ENCODE assay signal across 9 cellular contexts in genomic region chr5:60131504-60131903, GRCh38.
"Had no signal": no experiment of that assay in that cellular context is flagged by ENCODE, and none has a peak within 500 bp of the region (broad histone marks: within the 10 kb centered on the region; RNA-seq: fewer than 3 reads in every experiment).

No MANE protein-coding gene starts in this region.

- H3K9ac ChIP-seq: KMS-11 had no signal

- H3K4me3 ChIP-seq: GM23338, HAP-1 had no signal

- H3K4me1 ChIP-seq: HAP-1 had no signal

- DNase-seq: H7, HFFc6, Karpas-422, KBM-7 had no signal

- H3K36me3 ChIP-seq: HAP-1 had no signal

- H2AFZ ChIP-seq: GM23338 had no signal

- H3K27ac ChIP-seq: KMS-11 had no signal

- FAIRE-seq: HTR-8/SVneo had no signal

- H3K4me2 ChIP-seq: GM23338, KMS-11 had no signal

- ATAC-seq: GM23338, HCT116 had no signal

- H3K9me3 ChIP-seq: HAP-1 had no signal
